2 cellular contexts compared by ENCODE assay signal in the genomic region with DNA sequence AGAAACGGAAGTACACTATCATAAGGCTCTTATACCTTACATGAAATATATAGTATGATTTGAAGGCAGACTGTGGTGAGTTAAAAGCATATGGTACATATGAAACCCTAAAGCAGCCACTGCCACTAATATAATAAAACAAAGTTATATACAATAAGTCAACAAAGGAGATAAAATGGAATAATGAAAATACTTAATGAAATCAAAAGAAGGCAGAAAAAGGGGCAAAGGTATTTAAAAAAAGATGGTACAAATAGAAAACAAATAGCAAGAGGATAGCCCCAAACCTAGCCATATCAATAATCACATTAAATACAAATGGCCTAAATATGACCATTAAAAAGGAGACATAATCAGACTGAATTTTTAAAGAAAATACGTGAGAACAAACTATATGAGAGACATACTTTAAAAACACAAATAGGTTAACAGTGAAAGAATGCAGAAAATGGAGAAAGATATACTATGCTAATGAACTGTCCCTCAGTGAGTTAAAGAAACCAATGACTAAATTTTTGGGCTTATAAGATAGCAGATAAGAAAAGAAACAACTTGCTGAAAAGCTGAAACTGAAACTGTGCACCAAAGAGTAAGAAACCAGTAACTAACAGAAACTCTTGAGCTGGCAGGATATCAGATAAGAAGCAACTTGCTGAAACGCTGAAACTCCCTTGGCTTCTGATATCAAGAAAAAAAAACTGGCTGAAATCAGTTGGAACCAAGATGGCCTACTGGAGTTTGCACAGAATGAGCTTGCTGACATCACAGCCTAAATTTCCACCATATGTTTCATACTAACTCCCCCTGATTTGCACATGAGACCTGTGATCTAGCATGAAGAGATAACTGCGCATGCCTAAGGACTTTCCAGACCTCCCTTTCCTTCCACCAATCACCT.
TF ChIP-seq lines count a peak whose summit lies in the region.

No MANE protein-coding gene starts in this region.

TF ChIP-seq in IMR-90, 13 proteins besides CTCF, POLR2A, EP300 and RAD21:
- TF ChIP-seq SMC3 (IDR thresholded peaks at IDR 0.05; ENCODE audit: low read depth, low read length) (no peak), FOS (IDR thresholded peaks at IDR 0.05; ENCODE audit: low read depth, low read length) (no peak), MAZ (IDR thresholded peaks at IDR 0.05; ENCODE audit: borderline replicate concordance, low read depth, low read length) (no peak), RFX5 (IDR thresholded peaks at IDR 0.05; ENCODE audit: low read depth, low read length) (no peak), MAFK (IDR thresholded peaks at IDR 0.05; ENCODE audit: low read depth, low read length) (no peak), BHLHE40 (IDR thresholded peaks at IDR 0.05; ENCODE audit: low read depth, low read length) (no peak), CEBPB (IDR thresholded peaks at IDR 0.05; ENCODE audit: low read depth, low read length) (no peak), RCOR1 (IDR thresholded peaks at IDR 0.05; ENCODE audit: insufficient replicate concordance, low read length) (no peak), CHD1 (IDR thresholded peaks at IDR 0.05; ENCODE audit: low read depth, low read length) (no peak)
- TF ChIP-seq, protein P1, sequence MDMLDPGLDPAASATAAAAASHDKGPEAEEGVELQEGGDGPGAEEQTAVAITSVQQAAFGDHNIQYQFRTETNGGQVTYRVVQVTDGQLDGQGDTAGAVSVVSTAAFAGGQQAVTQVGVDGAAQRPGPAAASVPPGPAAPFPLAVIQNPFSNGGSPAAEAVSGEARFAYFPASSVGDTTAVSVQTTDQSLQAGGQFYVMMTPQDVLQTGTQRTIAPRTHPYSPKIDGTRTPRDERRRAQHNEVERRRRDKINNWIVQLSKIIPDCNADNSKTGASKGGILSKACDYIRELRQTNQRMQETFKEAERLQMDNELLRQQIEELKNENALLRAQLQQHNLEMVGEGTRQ (IDR thresholded peaks at IDR 0.05; ENCODE audit: low read depth, low read length) = no peak

TF ChIP-seq in endothelial cell of umbilical vein, 7 proteins besides CTCF, POLR2A, EP300 and RAD21:
- TF ChIP-seq FOS (IDR thresholded peaks at IDR 0.05; ENCODE audit: borderline replicate concordance, insufficient read depth, low read length) (no peak), GATA2 (IDR thresholded peaks at IDR 0.05; ENCODE audit: insufficient read depth, insufficient read length, low read depth, low read length) (no peak), MYC (IDR thresholded peaks at IDR 0.05; ENCODE audit: low read depth, low read length) (no peak), JUN (IDR thresholded peaks at IDR 0.05; ENCODE audit: borderline replicate concordance, insufficient read depth, insufficient read length, low read depth) (no peak), EZH2 (IDR thresholded peaks at IDR 0.05; ENCODE audit: borderline replicate concordance, low read depth, low read length, severe bottlenecking) (no peak), POLR2AphosphoS5 (IDR thresholded peaks at IDR 0.05; ENCODE audit: insufficient read depth, low read depth, low read length) (no peak)
- TF ChIP-seq, protein P2, sequence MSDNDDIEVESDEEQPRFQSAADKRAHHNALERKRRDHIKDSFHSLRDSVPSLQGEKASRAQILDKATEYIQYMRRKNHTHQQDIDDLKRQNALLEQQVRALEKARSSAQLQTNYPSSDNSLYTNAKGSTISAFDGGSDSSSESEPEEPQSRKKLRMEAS (IDR thresholded peaks at IDR 0.05; ENCODE audit: insufficient read depth, insufficient read length) = no peak
